ENCODE assay signal across 21 cellular contexts in the genomic region with DNA sequence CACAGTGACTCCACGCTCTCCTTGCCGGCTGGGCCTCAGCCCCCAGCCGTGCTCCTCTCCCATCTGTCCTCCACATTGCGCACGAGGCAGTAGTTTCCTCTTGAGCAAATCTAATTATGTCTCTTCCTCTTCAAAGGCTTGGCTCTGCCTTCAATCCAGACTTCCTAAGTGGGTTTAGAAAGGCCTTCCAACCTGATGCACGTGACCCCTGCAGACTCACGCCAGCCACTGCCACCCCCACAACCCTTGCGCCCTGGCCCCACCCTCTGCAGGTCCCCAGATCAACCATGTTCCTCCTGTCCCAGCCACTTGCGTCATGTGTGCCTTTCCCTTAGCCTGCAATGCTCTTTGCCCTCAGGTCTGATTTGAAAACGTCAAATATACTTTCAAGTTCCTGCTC.
"Had no signal": no experiment of that assay in that cellular context is flagged by ENCODE, and none has a peak within 500 bp of the region (broad histone marks: within the 10 kb centered on the region; RNA-seq: fewer than 3 reads in every experiment).

No MANE protein-coding gene starts in this region.

- H3K4me3 Mint-ChIP-seq: naive thymus-derived CD8-positive, alpha-beta T cell; stimulated activated effector memory CD8-positive, alpha-beta T cell treated with anti-CD3 and anti-CD28 coated beads, Interleukin-12 subunit alpha, Interleukin-12 subunit beta, amount 100 ng/mL, for 72 hours; stimulated activated naive CD8-positive, alpha-beta T cell treated with anti-CD3 and anti-CD28 coated beads, Interleukin-15, Interleukin-2, amounts not matched to agents 100 ng/mL and 50 ng/mL, for 24 hours had no signal

- H3K36me3 Mint-ChIP-seq: naive thymus-derived CD8-positive, alpha-beta T cell; stimulated activated effector memory CD8-positive, alpha-beta T cell treated with anti-CD3 and anti-CD28 coated beads, Interleukin-12 subunit alpha, Interleukin-12 subunit beta, amount 100 ng/mL, for 72 hours had no signal

- DNase-seq: colonic mucosa; dermis blood vessel endothelial cell; esophagus squamous epithelium; foreskin melanocyte; heart left ventricle; hippocampal formation; islet precursor cell; mammary epithelial cell; mucosa of descending colon; naive thymus-derived CD8-positive, alpha-beta T cell; occipital lobe; right lobe of liver; stimulated activated CD4-positive, alpha-beta T cell treated with anti-CD3 and anti-CD28 coated beads, Interleukin-4, amount 100 ng/mL, for 1 hour; stimulated activated CD8-positive, alpha-beta memory T cell treated with anti-CD3 and anti-CD28 coated beads, Interleukin-4, amount 100 ng/mL, for 48 hours; testis had no signal

- H3K27ac Mint-ChIP-seq: naive thymus-derived CD8-positive, alpha-beta T cell; stimulated activated effector memory CD8-positive, alpha-beta T cell treated with anti-CD3 and anti-CD28 coated beads, Interleukin-12 subunit alpha, Interleukin-12 subunit beta, amount 100 ng/mL, for 72 hours; stimulated activated naive CD8-positive, alpha-beta T cell treated with anti-CD3 and anti-CD28 coated beads, Interleukin-15, Interleukin-2, amounts not matched to agents 100 ng/mL and 50 ng/mL, for 24 hours had no signal

- H3K4me1 ChIP-seq: colonic mucosa, heart left ventricle, parathyroid adenoma, prostate gland, testis, tibial nerve had no signal

- H3K9me3 ChIP-seq: colonic mucosa, esophagus squamous epithelium, heart left ventricle, mucosa of descending colon, prostate gland, right lobe of liver, testis, tibial nerve had no signal

- H3K4me3 ChIP-seq: colonic mucosa, esophagus squamous epithelium, heart left ventricle, mucosa of descending colon, prostate gland, right lobe of liver, testis, tibial nerve had no signal

- H3K27ac ChIP-seq: colonic mucosa, esophagus squamous epithelium, heart left ventricle, parathyroid adenoma, prostate gland, right lobe of liver, testis, tibial nerve had no signal

- H3K27me3 ChIP-seq: colonic mucosa, esophagus squamous epithelium, right lobe of liver, testis, tibial nerve had no signal

- H3K36me3 ChIP-seq: colonic mucosa, esophagus squamous epithelium, heart left ventricle, prostate gland, right lobe of liver, tibial nerve had no signal

- H2AFZ ChIP-seq: parathyroid adenoma had no signal

- H3K9ac ChIP-seq: parathyroid adenoma had no signal

- ATAC-seq: heart left ventricle; left lobe of liver; mucosa of descending colon; naive thymus-derived CD8-positive, alpha-beta T cell; right lobe of liver; stimulated activated effector memory CD8-positive, alpha-beta T cell treated with anti-CD3 and anti-CD28 coated beads, Interleukin-12 subunit alpha, Interleukin-12 subunit beta, amount 100 ng/mL, for 72 hours had no signal

- H3K79me2 ChIP-seq: parathyroid adenoma had no signal
